9 cellular contexts compared by ENCODE assay signal in genomic region chr9:131271506-131271931, GRCh38. TPM values are rescaled to one million over a fixed set of nuclear protein-coding genes. Genes with fewer than 3 reads are reported as not detected.
DNase-seq lines count a peak whose midpoint lies in the region; ATAC-seq and TF ChIP-seq lines count a peak whose summit lies in the region.
"Had no signal": no experiment of that assay in that cellular context is flagged by ENCODE, and none has a peak within 500 bp of the region (broad histone marks: within the 10 kb centered on the region; RNA-seq: fewer than 3 reads in every experiment).

No MANE protein-coding gene starts in this region.

- H3K9me2 ChIP-seq in hepatocyte (replicated peaks; ENCODE audit: insufficient read depth), result no peaks in the 10 kb centered on the region

- 92% methylated on average over 6 of the region's 6 CpGs for WGBS in hepatocyte (ENCODE audit: low lambda C conversion rate, missing lambda C conversion rate)

- H3K4me2 ChIP-seq in OCI-LY3 (ENCODE audit: low read length), result peak overlapping the region; percentile 84
- H3K4me2 ChIP-seq in parathyroid adenoma (ENCODE audit: low read length), result no peak overlapping the region
- H3K4me2 ChIP-seq in hepatocyte, result no peak overlapping the region

- no peak overlapping the region for H3K9ac ChIP-seq in OCI-LY3 (ENCODE audit: low read length)
- no peak overlapping the region for H3K9ac ChIP-seq in parathyroid adenoma

- peaks cover 59% of the 10 kb centered on the region for H3K4me1 Mint-ChIP-seq in CD8-positive, alpha-beta T cell (ENCODE audit: low read depth)
- peaks cover 46 to 54% of the 10 kb centered on the region in 2 donors for H3K4me1 Mint-ChIP-seq in effector memory CD8-positive, alpha-beta T cell (ENCODE audit: low read depth in 2 of 2)

- peak overlapping the region; percentile 94 for H3K27ac Mint-ChIP-seq in CD8-positive, alpha-beta T cell
- H3K27ac Mint-ChIP-seq in effector memory CD8-positive, alpha-beta T cell, result peak overlapping the region; percentile 98

- no peaks in the 10 kb centered on the region for H3K36me3 ChIP-seq in CD8-positive, alpha-beta T cell (ENCODE audit: insufficient read depth, low read length)
- H3K36me3 ChIP-seq in OCI-LY3 (replicated peaks; ENCODE audit: low read depth, low read length), result peaks cover 17% of the 10 kb centered on the region
- H3K36me3 ChIP-seq in parathyroid adenoma (ENCODE audit: control insufficient read depth, insufficient read depth, low read length), result no peaks in the 10 kb centered on the region
- H3K36me3 ChIP-seq in hepatocyte (replicated peaks; ENCODE audit: insufficient read depth, low read depth), result no peaks in the 10 kb centered on the region

- H3K4me1 ChIP-seq in CD8-positive, alpha-beta T cell (ENCODE audit: insufficient read depth, low read length), result peaks cover 48% of the 10 kb centered on the region
- H3K4me1 ChIP-seq in OCI-LY3 (ENCODE audit: low read length), result peaks cover 64% of the 10 kb centered on the region
- no peaks in the 10 kb centered on the region for H3K4me1 ChIP-seq in parathyroid adenoma
- H3K4me1 ChIP-seq in hepatocyte (ENCODE audit: insufficient read depth), result peaks cover 4% of the 10 kb centered on the region

- peak overlapping the region; percentile 98 for H3K4me3 Mint-ChIP-seq in CD8-positive, alpha-beta T cell
- H3K4me3 Mint-ChIP-seq in effector memory CD8-positive, alpha-beta T cell, result peak overlapping the region; percentile 97

- no peaks in the 10 kb centered on the region for H4K20me1 ChIP-seq in OCI-LY3 (ENCODE audit: insufficient read depth, low read length)
- H4K20me1 ChIP-seq in hepatocyte (ENCODE audit: insufficient read depth, poor library complexity, severe bottlenecking), result no peaks in the 10 kb centered on the region

- H3K27ac ChIP-seq in CD8-positive, alpha-beta T cell (ENCODE audit: low read depth, low read length), result peak overlapping the region; percentile 84
- peak overlapping the region; percentile 93; the same call in 1 of the 2 replicates for H3K27ac ChIP-seq in OCI-LY3 (ENCODE audit: low read length)
- H3K27ac ChIP-seq in parathyroid adenoma, result peak overlapping the region; percentile 30
- H3K27ac ChIP-seq in hepatocyte, result no peak overlapping the region

- peak in 1 of 7 experiments; percentile 27 for DNase-seq in CD8-positive, alpha-beta T cell
- DNase-seq in effector memory CD8-positive, alpha-beta T cell, result no peak
- DNase-seq in ecto neural progenitor cell (ENCODE audit: low spot score) (no peak), hepatocyte (ENCODE audit: low spot score) (no peak), NCI-H2196 (lab: John Stamatoyannopoulos, UW; ENCODE audit: unreplicated experiment) (no peak), SW 1271 (lab: John Stamatoyannopoulos, UW) (no peak)
- DNase-seq: EL had no signal

- H3K36me3 Mint-ChIP-seq in CD8-positive, alpha-beta T cell, result peaks cover 48% of the 10 kb centered on the region
- H3K36me3 Mint-ChIP-seq in effector memory CD8-positive, alpha-beta T cell (ENCODE audit: insufficient read depth), result peaks cover 76% of the 10 kb centered on the region

- CTCF ChIA-PET in CD8-positive, alpha-beta T cell (lab: Charles Lee), result interaction anchor here (0.6 to 3.0 kb wide), 7 partner anchors 10 to 93 kb away, joined by 3 to 15 read pairs (median 5); no protein-coding TSS in a partner anchor

- H2AFZ ChIP-seq in OCI-LY3 (ENCODE audit: low read depth, low read length), result no peak overlapping the region
- no peak overlapping the region for H2AFZ ChIP-seq in parathyroid adenoma
- no peak overlapping the region for H2AFZ ChIP-seq in hepatocyte

- no peaks in the 10 kb centered on the region for H3K27me3 ChIP-seq in CD8-positive, alpha-beta T cell (ENCODE audit: insufficient read depth, low read length)
- H3K27me3 ChIP-seq in OCI-LY3 (ENCODE audit: low read depth, low read length), result no peaks in the 10 kb centered on the region
- no peaks in the 10 kb centered on the region for H3K27me3 ChIP-seq in parathyroid adenoma (ENCODE audit: control insufficient read depth, insufficient read depth, low read length)
- peaks cover 27% of the 10 kb centered on the region for H3K27me3 ChIP-seq in hepatocyte

- TF ChIP-seq CTCF in CD8-positive, alpha-beta T cell (IDR thresholded peaks at IDR 0.05), result no peak
- no peak for TF ChIP-seq CTCF in OCI-LY3 (IDR thresholded peaks at IDR 0.05; ENCODE audit: low read depth, low read length)
- no peak for TF ChIP-seq CTCF in parathyroid adenoma (IDR thresholded peaks at IDR 0.05)
- no peak for TF ChIP-seq CTCF in hepatocyte (IDR thresholded peaks at IDR 0.05; ENCODE audit: poor library complexity)

- H3K9me3 Mint-ChIP-seq in CD8-positive, alpha-beta T cell, result no peaks in the 10 kb centered on the region
- H3K9me3 Mint-ChIP-seq in effector memory CD8-positive, alpha-beta T cell, result no peaks in the 10 kb centered on the region

- no peaks in the 10 kb centered on the region for H3K9me3 ChIP-seq in CD8-positive, alpha-beta T cell (ENCODE audit: low read length)
- no peaks in the 10 kb centered on the region for H3K9me3 ChIP-seq in OCI-LY3 (ENCODE audit: insufficient read depth, low read length)
- H3K9me3 ChIP-seq in parathyroid adenoma (ENCODE audit: control insufficient read depth, low read length), result no peaks in the 10 kb centered on the region
- H3K9me3 ChIP-seq in hepatocyte (ENCODE audit: low read depth), result no peaks in the 10 kb centered on the region

- H3K27me3 Mint-ChIP-seq in CD8-positive, alpha-beta T cell (ENCODE audit: low read depth), result no peaks in the 10 kb centered on the region
- H3K27me3 Mint-ChIP-seq in effector memory CD8-positive, alpha-beta T cell, result no peaks in the 10 kb centered on the region

- no peak for ATAC-seq in CD8-positive, alpha-beta T cell
- ATAC-seq in effector memory CD8-positive, alpha-beta T cell (replicated peaks), result no peak

- POLR2A ChIA-PET in CD8-positive, alpha-beta T cell (lab: Charles Lee), result interaction anchor here (0.8 to 19.9 kb wide), 6 partner anchors 15 to 125 kb away, joined by 3 to 490 read pairs (median 3); no protein-coding TSS in a partner anchor

- H3K4me3 ChIP-seq in CD8-positive, alpha-beta T cell (ENCODE audit: low read depth, low read length), result peak overlapping the region; percentile 95
- H3K4me3 ChIP-seq in OCI-LY3 (ENCODE audit: low read length) (peak overlapping the region; percentile 52; the same call in 1 of the 2 replicates), parathyroid adenoma (ENCODE audit: low read depth, low read length) (no peak overlapping the region), hepatocyte (no peak overlapping the region)

- intact Hi-C loops in CD8-positive, alpha-beta T cell (cut with DNase I, micrococcal nuclease), result loop anchor here in 1 of 2 experiments (5.0 to 10.0 kb wide), 2 partner anchors 57 to 126 kb away; no protein-coding TSS in a partner anchor

- H3K79me2 ChIP-seq in OCI-LY3 (ENCODE audit: low read length) (peaks cover 94% of the 10 kb centered on the region), parathyroid adenoma (no peaks in the 10 kb centered on the region), hepatocyte (no peaks in the 10 kb centered on the region)

RNA-seq across cellular contexts. Expression of gene FAM78A, which starts 4.8 kb away (rescaled TPM):
- 10 to 100 TPM; 44.0 to 44.2 TPM for total RNA-seq in CD8-positive, alpha-beta T cell
- 0.27 and 0.52 TPM in 2 replicates for total RNA-seq in hepatocyte
- 0.61 TPM in 1 of 2 replicates, not detected in the other for polyA plus RNA-seq in hepatocyte

RNA-seq across cellular contexts. Expression of gene PLPP7, which starts 18.0 kb away (rescaled TPM):
- not detected for total RNA-seq in CD8-positive, alpha-beta T cell
- 0.20 TPM in 1 of 2 replicates, not detected in the other for total RNA-seq in hepatocyte
- polyA plus RNA-seq in hepatocyte, result 0.46 and 0.92 TPM in 2 replicates

Comparison
In these comparisons a context has a peak if more than half of its experiments do, and no peak if none do; other contexts are left out.
1. H3K4me3 ChIP-seq: peak in CD8-positive, alpha-beta T cell (single experiment) and OCI-LY3 (single experiment); none in parathyroid adenoma (single experiment) and hepatocyte (single experiment).
2. RNA of gene FAM78A, which starts 4.8 kb away (total RNA-seq): 44.0 to 44.2 TPM in CD8-positive, alpha-beta T cell; 0.27 to 0.52 TPM in hepatocyte; every median in the first group is over 10 times any median in the second.